ENCODE assay signal across 20 cellular contexts in the genomic region with DNA sequence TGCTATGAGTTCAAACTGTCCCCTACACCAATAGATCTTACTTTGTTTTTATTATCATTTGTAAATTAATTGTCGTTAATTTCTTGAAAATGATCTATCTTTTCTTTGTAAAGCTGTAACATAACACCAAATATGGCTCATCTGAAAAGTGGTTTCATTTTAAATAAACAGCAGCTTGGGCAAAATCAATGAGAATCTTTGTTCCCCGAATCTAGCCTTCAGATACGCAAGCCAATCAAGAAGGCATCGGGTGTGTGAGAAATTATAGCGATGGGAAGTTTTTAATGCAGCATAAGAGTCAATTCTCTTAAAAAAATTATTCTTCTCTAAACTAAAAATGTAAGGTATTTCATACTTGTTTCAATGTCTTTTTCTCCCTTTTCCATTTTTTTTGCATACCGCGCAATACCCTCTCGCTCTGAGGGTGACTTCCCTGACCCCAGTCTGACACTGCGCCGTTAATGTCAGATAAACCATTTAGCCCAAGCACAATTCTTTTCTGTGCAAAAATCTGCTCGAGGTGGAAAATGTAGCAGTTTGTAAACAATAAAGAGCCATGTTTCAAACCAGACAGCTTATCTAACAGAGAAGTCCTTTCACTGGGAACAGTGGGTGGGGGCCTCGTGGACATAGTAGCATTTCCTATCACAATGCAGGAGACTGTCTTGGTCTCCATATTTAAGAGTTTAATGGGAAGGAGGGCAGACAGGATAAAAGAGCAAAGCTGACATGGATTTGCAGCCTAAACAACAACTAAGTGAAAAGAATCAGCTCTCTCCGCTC.
DNase-seq lines count a peak whose midpoint lies in the region; ATAC-seq, FAIRE-seq and TF ChIP-seq lines count a peak whose summit lies in the region.
"Had no signal": no experiment of that assay in that cellular context is flagged by ENCODE, and none has a peak within 500 bp of the region (broad histone marks: within the 10 kb centered on the region; RNA-seq: fewer than 3 reads in every experiment).

No MANE protein-coding gene starts in this region.

- ATAC-seq in GM23338 = no peak
- ATAC-seq: heart left ventricle, T-helper 17 cell had no signal

- H3K4me3 ChIP-seq in GM23338 = no peak overlapping the region
- no peak overlapping the region for H3K4me3 ChIP-seq in spleen
- H3K4me3 ChIP-seq: heart left ventricle, transverse colon had no signal

- no peaks in the 10 kb centered on the region for H3K9me3 ChIP-seq in spleen
- H3K9me3 ChIP-seq: heart left ventricle, transverse colon had no signal

- no peak overlapping the region for H3K4me3 Mint-ChIP-seq in GM23338
- H3K4me3 Mint-ChIP-seq in glutamatergic neuron (ENCODE audit: unreplicated experiment) = no peak overlapping the region
- H3K4me3 Mint-ChIP-seq: CD4-positive, alpha-beta T cell; T-helper 17 cell had no signal

- H3K9me3 Mint-ChIP-seq in GM23338 (no peaks in the 10 kb centered on the region), glutamatergic neuron (ENCODE audit: unreplicated experiment) (no peaks in the 10 kb centered on the region)
- H3K9me3 Mint-ChIP-seq: CD4-positive, alpha-beta T cell had no signal

- DNase-seq in GM23338 (ENCODE audit: low spot score) = no peak
- peak; percentile 33 for DNase-seq in RPMI7951 (ENCODE audit: low read depth)
- DNase-seq in glutamatergic neuron = no peak
- DNase-seq in posterior cingulate gyrus = peak in 6 of 10 donors; percentile 26 to 73 (median 48)
- no peak for DNase-seq in spleen
- DNase-seq in NCI-H2196 (lab: John Stamatoyannopoulos, UW; ENCODE audit: unreplicated experiment) = no peak
- no peak for DNase-seq in urothelium cell line (ENCODE audit: low spot score)
- DNase-seq in effector CD8-positive, alpha-beta T cell (lab: John Stamatoyannopoulos, UW) = no peak
- DNase-seq: ACHN; activated CD4-positive, CD25-positive, alpha-beta regulatory T cell treated with anti-CD3 and anti-CD28 coated beads, Interleukin-2, amount 50 U/mL, for 72 hours; activated effector memory CD4-positive, alpha-beta T cell treated with Interleukin-2 at 50 U/mL for 16 hours; CD4-positive, alpha-beta T cell; heart left ventricle; NCI-H345; SHP77; small intestine; T-helper 17 cell; transverse colon had no signal

- no peak for TF ChIP-seq POLR2A in spleen (IDR thresholded peaks at IDR 0.05)

- no peak overlapping the region for H3K4me2 ChIP-seq in GM23338

- FAIRE-seq in urothelium cell line (lab: Jason Lieb, UNC) = no peak
- FAIRE-seq: colon, keratinocyte, small intestine had no signal

- H3K27me3 ChIP-seq in GM23338 (ENCODE audit: insufficient read depth) (no peaks in the 10 kb centered on the region), spleen (replicated peaks in 1 of 7) (no peaks in the 10 kb centered on the region)
- H3K27me3 ChIP-seq: heart left ventricle, transverse colon had no signal

- H3K79me2 ChIP-seq in GM23338 (replicated peaks; ENCODE audit: insufficient read depth) = peaks cover 54% of the 10 kb centered on the region

- H3K36me3 Mint-ChIP-seq in GM23338 (ENCODE audit: low read depth) (peaks cover 1% of the 10 kb centered on the region; the same call in 1 of the 3 replicates), glutamatergic neuron (ENCODE audit: unreplicated experiment) (no peaks in the 10 kb centered on the region)

- intact Hi-C loops in posterior cingulate gyrus (cut with DNase I) (no loop called here), spleen (cut with DNase I; ENCODE audit: low total_unique reads) (no loop called here)

- TF ChIP-seq CTCF in GM23338 (conservative IDR thresholded peaks at IDR 0.05; ENCODE audit: low read depth in 2 of 2) (no peak), glutamatergic neuron (IDR thresholded peaks at IDR 0.05; ENCODE audit: partially characterized antibody, unreplicated experiment) (no peak), spleen (IDR thresholded peaks at IDR 0.05 in 8 of 11, conservative IDR thresholded peaks at IDR 0.05 in 3 of 11) (no peak)

- 75 to 88% (median 86%) methylated on average over 13 of the region's 13 CpGs for WGBS in spleen, 5 donors

- H3K4me1 Mint-ChIP-seq in GM23338 = peaks cover 53% of the 10 kb centered on the region
- peaks cover 28% of the 10 kb centered on the region for H3K4me1 Mint-ChIP-seq in glutamatergic neuron (ENCODE audit: low read depth, unreplicated experiment)
- H3K4me1 Mint-ChIP-seq: T-helper 17 cell had no signal

- H3K9me2 ChIP-seq in GM23338 (ENCODE audit: insufficient read depth) = no peaks in the 10 kb centered on the region

- H3K27me3 Mint-ChIP-seq in GM23338 (ENCODE audit: insufficient read depth, low read depth, poor library complexity) (peaks cover 2% of the 10 kb centered on the region), glutamatergic neuron (ENCODE audit: unreplicated experiment) (no peaks in the 10 kb centered on the region)
- H3K27me3 Mint-ChIP-seq: CD4-positive, alpha-beta T cell had no signal

- H3K27ac Mint-ChIP-seq in GM23338 (peak overlapping the region; percentile 71), glutamatergic neuron (ENCODE audit: unreplicated experiment) (peak overlapping the region; percentile 63)
- H3K27ac Mint-ChIP-seq: CD4-positive, alpha-beta T cell; T-helper 17 cell had no signal

- no peaks in the 10 kb centered on the region for H3F3A ChIP-seq in GM23338 (replicated peaks; ENCODE audit: low read depth)

- H4K20me1 ChIP-seq in GM23338 (replicated peaks; ENCODE audit: insufficient read depth) = peaks cover 6% of the 10 kb centered on the region; the same call in 1 of the 2 replicates

- H3K36me3 ChIP-seq in GM23338 (ENCODE audit: insufficient read depth) (no peaks in the 10 kb centered on the region), spleen (peaks cover 0 to 7% (median 0%) of the 10 kb centered on the region in 6 donors)
- H3K36me3 ChIP-seq: transverse colon had no signal

- no peak overlapping the region for H3K27ac ChIP-seq in GM23338 (ENCODE audit: low read depth)
- no peak overlapping the region for H3K27ac ChIP-seq in spleen
- H3K27ac ChIP-seq: heart left ventricle, transverse colon had no signal

- no peak overlapping the region for H2AFZ ChIP-seq in GM23338

- H3K4me1 ChIP-seq in GM23338 (ENCODE audit: insufficient read depth) (peaks cover 29% of the 10 kb centered on the region), spleen (no peaks in the 10 kb centered on the region)
- H3K4me1 ChIP-seq: transverse colon had no signal

TF ChIP-seq in GM23338, 12 proteins besides CTCF, POLR2A, EP300 and RAD21:
- TF ChIP-seq, protein P1, sequence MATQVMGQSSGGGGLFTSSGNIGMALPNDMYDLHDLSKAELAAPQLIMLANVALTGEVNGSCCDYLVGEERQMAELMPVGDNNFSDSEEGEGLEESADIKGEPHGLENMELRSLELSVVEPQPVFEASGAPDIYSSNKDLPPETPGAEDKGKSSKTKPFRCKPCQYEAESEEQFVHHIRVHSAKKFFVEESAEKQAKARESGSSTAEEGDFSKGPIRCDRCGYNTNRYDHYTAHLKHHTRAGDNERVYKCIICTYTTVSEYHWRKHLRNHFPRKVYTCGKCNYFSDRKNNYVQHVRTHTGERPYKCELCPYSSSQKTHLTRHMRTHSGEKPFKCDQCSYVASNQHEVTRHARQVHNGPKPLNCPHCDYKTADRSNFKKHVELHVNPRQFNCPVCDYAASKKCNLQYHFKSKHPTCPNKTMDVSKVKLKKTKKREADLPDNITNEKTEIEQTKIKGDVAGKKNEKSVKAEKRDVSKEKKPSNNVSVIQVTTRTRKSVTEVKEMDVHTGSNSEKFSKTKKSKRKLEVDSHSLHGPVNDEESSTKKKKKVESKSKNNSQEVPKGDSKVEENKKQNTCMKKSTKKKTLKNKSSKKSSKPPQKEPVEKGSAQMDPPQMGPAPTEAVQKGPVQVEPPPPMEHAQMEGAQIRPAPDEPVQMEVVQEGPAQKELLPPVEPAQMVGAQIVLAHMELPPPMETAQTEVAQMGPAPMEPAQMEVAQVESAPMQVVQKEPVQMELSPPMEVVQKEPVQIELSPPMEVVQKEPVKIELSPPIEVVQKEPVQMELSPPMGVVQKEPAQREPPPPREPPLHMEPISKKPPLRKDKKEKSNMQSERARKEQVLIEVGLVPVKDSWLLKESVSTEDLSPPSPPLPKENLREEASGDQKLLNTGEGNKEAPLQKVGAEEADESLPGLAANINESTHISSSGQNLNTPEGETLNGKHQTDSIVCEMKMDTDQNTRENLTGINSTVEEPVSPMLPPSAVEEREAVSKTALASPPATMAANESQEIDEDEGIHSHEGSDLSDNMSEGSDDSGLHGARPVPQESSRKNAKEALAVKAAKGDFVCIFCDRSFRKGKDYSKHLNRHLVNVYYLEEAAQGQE (IDR thresholded peaks at IDR 0.05; ENCODE audit: unreplicated experiment) = no peak
- no peak for TF ChIP-seq POLR2AphosphoS5 (IDR thresholded peaks at IDR 0.05; ENCODE audit: low read depth)
- TF ChIP-seq ZNF331 (CRISPR knock-in tag; IDR thresholded peaks at IDR 0.05; ENCODE audit: low read depth) = no peak
- no peak for TF ChIP-seq STAT1 (IDR thresholded peaks at IDR 0.05; ENCODE audit: unreplicated experiment)
- TF ChIP-seq EZH2 (IDR thresholded peaks at IDR 0.05; ENCODE audit: low read depth, unreplicated experiment) = no peak
- no peak for TF ChIP-seq NANOG (IDR thresholded peaks at IDR 0.05; ENCODE audit: borderline replicate concordance)
- TF ChIP-seq JUNB (IDR thresholded peaks at IDR 0.05; ENCODE audit: unreplicated experiment) = no peak

Comparison
In these comparisons a context has a peak if more than half of its experiments do, and no peak if none do; other contexts are left out.
1. DNase-seq: peak in RPMI7951 (single experiment) and posterior cingulate gyrus (6 of 10); none in GM23338 (single experiment), glutamatergic neuron (single experiment), spleen (single experiment), NCI-H2196 (single experiment), urothelium cell line (single experiment) and effector CD8-positive, alpha-beta T cell (single experiment).